In the genomic region with DNA sequence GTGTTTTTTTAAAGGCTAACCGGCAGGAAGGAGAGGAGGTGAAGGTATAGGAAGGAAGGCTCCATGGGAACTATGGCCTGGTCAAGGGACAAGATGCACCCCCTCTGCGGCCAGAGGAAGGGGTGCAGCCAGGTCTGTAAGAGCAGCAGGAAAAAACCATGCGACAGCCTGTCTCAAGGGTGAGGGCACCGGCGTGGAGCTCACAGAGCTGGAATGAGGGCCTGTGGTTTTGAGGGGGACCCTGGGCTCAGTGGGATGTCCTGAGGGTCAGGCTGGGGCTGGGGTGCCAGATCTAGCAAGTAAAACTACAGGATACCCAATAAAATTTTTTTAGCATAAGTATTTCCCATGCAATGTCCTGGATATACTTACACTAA, we compare ENCODE assay signal across 8 cellular contexts. TPM values are rescaled to one million over a fixed set of nuclear protein-coding genes. Genes with fewer than 3 reads are reported as not detected.
DNase-seq lines count a peak whose midpoint lies in the region; TF ChIP-seq lines count a peak whose summit lies in the region.

No MANE protein-coding gene starts in this region.

- H3K36me3 ChIP-seq in BE2C (peaks cover 31% of the 10 kb centered on the region), MG63 (peaks cover 31% of the 10 kb centered on the region)

- DNase-seq in BE2C (no peak), MG63 (no peak), coronary artery (ENCODE audit: low spot score) (no peak), amniotic stem cell (lab: John Stamatoyannopoulos, UW) (no peak), NAMALWA (ENCODE audit: low spot score) (no peak), DMS79 (lab: John Stamatoyannopoulos, UW) (no peak), activated gamma-delta T cell treated with Interleukin-2 at 50 U/mL for 16 hours (no peak)

- peak overlapping the region; percentile 81 to 86 (median 84) for H3K4me3 Mint-ChIP-seq in nephron

- peak overlapping the region; percentile 97 for H3K27ac ChIP-seq in coronary artery

- H3K27me3 Mint-ChIP-seq in nephron (ENCODE audit: low read depth), result peaks cover 16% of the 10 kb centered on the region

- no peak for TF ChIP-seq CTCF in BE2C (IDR thresholded peaks at IDR 0.05; ENCODE audit: low read depth, low read length)
- no peak for TF ChIP-seq CTCF in coronary artery (IDR thresholded peaks at IDR 0.05)
- TF ChIP-seq CTCF in nephron (IDR thresholded peaks at IDR 0.05; ENCODE audit: unreplicated experiment in 3 of 3), result no peak

- no peaks in the 10 kb centered on the region for H3K9me3 ChIP-seq in BE2C
- H3K9me3 ChIP-seq in MG63, result no peaks in the 10 kb centered on the region

- no peaks in the 10 kb centered on the region for H3K9me3 Mint-ChIP-seq in nephron

- H3K36me3 Mint-ChIP-seq in nephron (ENCODE audit: low read depth), result peaks cover 10% of the 10 kb centered on the region

- H3K27me3 ChIP-seq in BE2C (no peaks in the 10 kb centered on the region), MG63 (no peaks in the 10 kb centered on the region)

- peaks cover 18% of the 10 kb centered on the region for H3K4me1 Mint-ChIP-seq in nephron

- peaks cover 9% of the 10 kb centered on the region for H3K4me1 ChIP-seq in BE2C

- peak overlapping the region; percentile 69 to 91 (median 83) for H3K27ac Mint-ChIP-seq in nephron

- H3K4me3 ChIP-seq in BE2C (ENCODE audit: low read depth, low read length), result peak overlapping the region; percentile 80
- peak overlapping the region; percentile 97 for H3K4me3 ChIP-seq in MG63
- peak overlapping the region; percentile 83 for H3K4me3 ChIP-seq in coronary artery

RNA-seq across cellular contexts. Expression of a gene that starts 0.5 kb away (rescaled TPM):
- polyA plus RNA-seq in BE2C (2012; ENCODE audit: insufficient read depth, insufficient read length, low read depth), result 254 TPM
- 29.0 and 42.6 TPM in 2 replicates for total RNA-seq in MG63 (2014; rRNA removed; shearing (Covaris generic); ENCODE audit: low replicate concordance)

RNA-seq across cellular contexts. Expression of a gene that starts 5.9 kb away (rescaled TPM):
- polyA plus RNA-seq in BE2C (2012; ENCODE audit: insufficient read depth, insufficient read length, low read depth), result 17.1 TPM
- total RNA-seq in MG63 (2014; rRNA removed; shearing (Covaris generic); ENCODE audit: low replicate concordance), result 0.39 and 1.3 TPM in 2 replicates

RNA-seq across cellular contexts. Expression of a gene that starts 8.3 kb away (rescaled TPM):
- polyA plus RNA-seq in BE2C (2012; ENCODE audit: insufficient read depth, insufficient read length, low read depth), result 8.6 TPM
- total RNA-seq in MG63 (2014; rRNA removed; shearing (Covaris generic); ENCODE audit: low replicate concordance), result 0.02 and 1.0 TPM in 2 replicates

RNA-seq across cellular contexts. Expression of a gene that starts 9.9 kb away (rescaled TPM):
- 70.4 TPM for polyA plus RNA-seq in BE2C (2012; ENCODE audit: insufficient read depth, insufficient read length, low read depth)
- 31.7 and 43.8 TPM in 2 replicates for total RNA-seq in MG63 (2014; rRNA removed; shearing (Covaris generic); ENCODE audit: low replicate concordance)

RNA-seq across cellular contexts. Expression of a gene that starts 18.7 kb away (rescaled TPM):
- polyA plus RNA-seq in BE2C (2012; ENCODE audit: insufficient read depth, insufficient read length, low read depth), result 160 TPM
- total RNA-seq in MG63 (2014; rRNA removed; shearing (Covaris generic); ENCODE audit: low replicate concordance), result 43.2 and 56.5 TPM in 2 replicates
